In the genomic region with DNA sequence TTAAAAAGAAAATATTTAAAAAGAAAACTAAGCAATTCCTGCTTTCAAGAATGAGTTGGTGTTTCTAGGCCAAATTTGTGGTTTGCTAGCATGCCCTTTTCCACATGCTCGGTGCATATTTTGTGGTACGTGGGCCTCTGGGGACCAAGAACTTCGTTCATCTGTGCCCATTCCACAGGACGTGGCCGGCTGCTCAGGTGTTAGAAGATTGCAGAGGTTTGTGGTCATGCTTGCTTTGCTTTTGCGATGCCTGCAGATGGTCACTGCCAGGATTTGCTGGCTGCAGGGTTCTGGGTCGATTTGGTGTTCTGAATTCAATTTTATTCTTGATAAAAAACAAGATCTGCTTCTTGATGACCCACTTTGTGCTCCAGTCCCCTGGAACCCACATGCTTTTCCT, we compare ENCODE assay signal across 1 cellular context.
TF ChIP-seq lines count a peak whose summit lies in the region.

No MANE protein-coding gene starts in this region.

TF ChIP-seq in GM23338, 12 proteins besides CTCF, POLR2A, EP300 and RAD21:
- TF ChIP-seq EZH2 (IDR thresholded peaks at IDR 0.05; ENCODE audit: low read depth, unreplicated experiment) (no peak), ZNF331 (CRISPR knock-in tag; IDR thresholded peaks at IDR 0.05; ENCODE audit: low read depth) (no peak), POLR2AphosphoS5 (IDR thresholded peaks at IDR 0.05; ENCODE audit: low read depth) (no peak), NANOG (IDR thresholded peaks at IDR 0.05; ENCODE audit: borderline replicate concordance) (no peak)
- TF ChIP-seq, protein P1, sequence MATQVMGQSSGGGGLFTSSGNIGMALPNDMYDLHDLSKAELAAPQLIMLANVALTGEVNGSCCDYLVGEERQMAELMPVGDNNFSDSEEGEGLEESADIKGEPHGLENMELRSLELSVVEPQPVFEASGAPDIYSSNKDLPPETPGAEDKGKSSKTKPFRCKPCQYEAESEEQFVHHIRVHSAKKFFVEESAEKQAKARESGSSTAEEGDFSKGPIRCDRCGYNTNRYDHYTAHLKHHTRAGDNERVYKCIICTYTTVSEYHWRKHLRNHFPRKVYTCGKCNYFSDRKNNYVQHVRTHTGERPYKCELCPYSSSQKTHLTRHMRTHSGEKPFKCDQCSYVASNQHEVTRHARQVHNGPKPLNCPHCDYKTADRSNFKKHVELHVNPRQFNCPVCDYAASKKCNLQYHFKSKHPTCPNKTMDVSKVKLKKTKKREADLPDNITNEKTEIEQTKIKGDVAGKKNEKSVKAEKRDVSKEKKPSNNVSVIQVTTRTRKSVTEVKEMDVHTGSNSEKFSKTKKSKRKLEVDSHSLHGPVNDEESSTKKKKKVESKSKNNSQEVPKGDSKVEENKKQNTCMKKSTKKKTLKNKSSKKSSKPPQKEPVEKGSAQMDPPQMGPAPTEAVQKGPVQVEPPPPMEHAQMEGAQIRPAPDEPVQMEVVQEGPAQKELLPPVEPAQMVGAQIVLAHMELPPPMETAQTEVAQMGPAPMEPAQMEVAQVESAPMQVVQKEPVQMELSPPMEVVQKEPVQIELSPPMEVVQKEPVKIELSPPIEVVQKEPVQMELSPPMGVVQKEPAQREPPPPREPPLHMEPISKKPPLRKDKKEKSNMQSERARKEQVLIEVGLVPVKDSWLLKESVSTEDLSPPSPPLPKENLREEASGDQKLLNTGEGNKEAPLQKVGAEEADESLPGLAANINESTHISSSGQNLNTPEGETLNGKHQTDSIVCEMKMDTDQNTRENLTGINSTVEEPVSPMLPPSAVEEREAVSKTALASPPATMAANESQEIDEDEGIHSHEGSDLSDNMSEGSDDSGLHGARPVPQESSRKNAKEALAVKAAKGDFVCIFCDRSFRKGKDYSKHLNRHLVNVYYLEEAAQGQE (IDR thresholded peaks at IDR 0.05; ENCODE audit: unreplicated experiment), result no peak
- TF ChIP-seq, protein P2, sequence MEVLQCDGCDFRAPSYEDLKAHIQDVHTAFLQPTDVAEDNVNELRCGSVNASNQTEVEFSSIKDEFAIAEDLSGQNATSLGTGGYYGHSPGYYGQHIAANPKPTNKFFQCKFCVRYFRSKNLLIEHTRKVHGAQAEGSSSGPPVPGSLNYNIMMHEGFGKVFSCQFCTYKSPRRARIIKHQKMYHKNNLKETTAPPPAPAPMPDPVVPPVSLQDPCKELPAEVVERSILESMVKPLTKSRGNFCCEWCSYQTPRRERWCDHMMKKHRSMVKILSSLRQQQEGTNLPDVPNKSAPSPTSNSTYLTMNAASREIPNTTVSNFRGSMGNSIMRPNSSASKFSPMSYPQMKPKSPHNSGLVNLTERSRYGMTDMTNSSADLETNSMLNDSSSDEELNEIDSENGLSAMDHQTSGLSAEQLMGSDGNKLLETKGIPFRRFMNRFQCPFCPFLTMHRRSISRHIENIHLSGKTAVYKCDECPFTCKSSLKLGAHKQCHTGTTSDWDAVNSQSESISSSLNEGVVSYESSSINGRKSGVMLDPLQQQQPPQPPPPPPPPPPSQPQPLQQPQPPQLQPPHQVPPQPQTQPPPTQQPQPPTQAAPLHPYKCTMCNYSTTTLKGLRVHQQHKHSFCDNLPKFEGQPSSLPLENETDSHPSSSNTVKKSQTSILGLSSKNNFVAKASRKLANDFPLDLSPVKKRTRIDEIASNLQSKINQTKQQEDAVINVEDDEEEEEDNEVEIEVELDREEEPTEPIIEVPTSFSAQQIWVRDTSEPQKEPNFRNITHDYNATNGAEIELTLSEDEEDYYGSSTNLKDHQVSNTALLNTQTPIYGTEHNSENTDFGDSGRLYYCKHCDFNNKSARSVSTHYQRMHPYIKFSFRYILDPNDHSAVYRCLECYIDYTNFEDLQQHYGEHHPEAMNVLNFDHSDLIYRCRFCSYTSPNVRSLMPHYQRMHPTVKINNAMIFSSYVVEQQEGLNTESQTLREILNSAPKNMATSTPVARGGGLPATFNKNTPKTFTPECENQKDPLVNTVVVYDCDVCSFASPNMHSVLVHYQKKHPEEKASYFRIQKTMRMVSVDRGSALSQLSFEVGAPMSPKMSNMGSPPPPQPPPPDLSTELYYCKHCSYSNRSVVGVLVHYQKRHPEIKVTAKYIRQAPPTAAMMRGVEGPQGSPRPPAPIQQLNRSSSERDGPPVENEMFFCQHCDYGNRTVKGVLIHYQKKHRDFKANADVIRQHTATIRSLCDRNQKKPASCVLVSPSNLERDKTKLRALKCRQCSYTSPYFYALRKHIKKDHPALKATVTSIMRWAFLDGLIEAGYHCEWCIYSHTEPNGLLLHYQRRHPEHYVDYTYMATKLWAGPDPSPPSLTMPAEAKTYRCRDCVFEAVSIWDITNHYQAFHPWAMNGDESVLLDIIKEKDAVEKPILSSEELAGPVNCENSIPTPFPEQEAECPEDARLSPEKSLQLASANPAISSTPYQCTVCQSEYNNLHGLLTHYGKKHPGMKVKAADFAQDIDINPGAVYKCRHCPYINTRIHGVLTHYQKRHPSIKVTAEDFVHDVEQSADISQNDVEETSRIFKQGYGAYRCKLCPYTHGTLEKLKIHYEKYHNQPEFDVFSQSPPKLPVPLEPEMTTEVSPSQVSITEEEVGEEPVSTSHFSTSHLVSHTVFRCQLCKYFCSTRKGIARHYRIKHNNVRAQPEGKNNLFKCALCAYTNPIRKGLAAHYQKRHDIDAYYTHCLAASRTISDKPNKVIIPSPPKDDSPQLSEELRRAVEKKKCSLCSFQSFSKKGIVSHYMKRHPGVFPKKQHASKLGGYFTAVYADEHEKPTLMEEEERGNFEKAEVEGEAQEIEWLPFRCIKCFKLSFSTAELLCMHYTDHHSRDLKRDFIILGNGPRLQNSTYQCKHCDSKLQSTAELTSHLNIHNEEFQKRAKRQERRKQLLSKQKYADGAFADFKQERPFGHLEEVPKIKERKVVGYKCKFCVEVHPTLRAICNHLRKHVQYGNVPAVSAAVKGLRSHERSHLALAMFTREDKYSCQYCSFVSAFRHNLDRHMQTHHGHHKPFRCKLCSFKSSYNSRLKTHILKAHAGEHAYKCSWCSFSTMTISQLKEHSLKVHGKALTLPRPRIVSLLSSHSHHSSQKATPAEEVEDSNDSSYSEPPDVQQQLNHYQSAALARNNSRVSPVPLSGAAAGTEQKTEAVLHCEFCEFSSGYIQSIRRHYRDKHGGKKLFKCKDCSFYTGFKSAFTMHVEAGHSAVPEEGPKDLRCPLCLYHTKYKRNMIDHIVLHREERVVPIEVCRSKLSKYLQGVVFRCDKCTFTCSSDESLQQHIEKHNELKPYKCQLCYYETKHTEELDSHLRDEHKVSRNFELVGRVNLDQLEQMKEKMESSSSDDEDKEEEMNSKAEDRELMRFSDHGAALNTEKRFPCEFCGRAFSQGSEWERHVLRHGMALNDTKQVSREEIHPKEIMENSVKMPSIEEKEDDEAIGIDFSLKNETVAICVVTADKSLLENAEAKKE (CRISPR knock-in tag; IDR thresholded peaks at IDR 0.05), result no peak
